In genomic region chr12:121135320-121135719, GRCh38 we compare ENCODE assay signal across 18 cellular contexts. TPM values are rescaled to one million over a fixed set of nuclear protein-coding genes. Genes with fewer than 3 reads are reported as not detected.
DNase-seq lines count a peak whose midpoint lies in the region; ATAC-seq and TF ChIP-seq lines count a peak whose summit lies in the region.
"Had no signal": no experiment of that assay in that cellular context is flagged by ENCODE, and none has a peak within 500 bp of the region (broad histone marks: within the 10 kb centered on the region; RNA-seq: fewer than 3 reads in every experiment).

No MANE protein-coding gene starts in this region.

- peak overlapping the region in 27 of 59 donors; percentile 1 to 99 (median 49) for H3K27ac ChIP-seq in dorsolateral prefrontal cortex
- H3K27ac ChIP-seq: 22Rv1, A549, C4-2B had no signal

- peaks cover 46% of the 10 kb centered on the region for H3K4me1 Mint-ChIP-seq in activated CD4-positive, alpha-beta T cell treated with anti-CD3 and anti-CD28 coated beads, Interleukin-2, amount 10 ng/mL, durations not matched to agents 24 days and 14 days
- H3K4me1 Mint-ChIP-seq in activated naive CD4-positive, alpha-beta T cell treated with anti-CD3 and anti-CD28 coated beads, Interleukin-2, amount 10 ng/mL, durations not matched to agents 7 days and 5 days = peaks cover 62% of the 10 kb centered on the region

- H3K36me3 Mint-ChIP-seq in activated CD4-positive, alpha-beta T cell treated with anti-CD3 and anti-CD28 coated beads, Interleukin-2, amount 10 ng/mL, durations not matched to agents 24 days and 14 days (ENCODE audit: low read depth) = peaks cover 12% of the 10 kb centered on the region
- H3K36me3 Mint-ChIP-seq in activated naive CD4-positive, alpha-beta T cell treated with anti-CD3 and anti-CD28 coated beads, Interleukin-2, amount 10 ng/mL, durations not matched to agents 7 days and 5 days = peaks cover 41% of the 10 kb centered on the region

- peak overlapping the region in 37 of 59 donors; percentile 1 to 85 (median 73) for H3K4me3 ChIP-seq in dorsolateral prefrontal cortex
- H3K4me3 ChIP-seq: A549 had no signal

- ATAC-seq in GM21526 (IDR thresholded peaks at IDR 0.05; ENCODE audit: low FRiP score, unreplicated experiment) = no peak
- ATAC-seq: A549; CD8-positive, alpha-beta T cell had no signal

- H3K9me3 Mint-ChIP-seq in activated CD4-positive, alpha-beta T cell treated with anti-CD3 and anti-CD28 coated beads, Interleukin-2, amount 10 ng/mL, durations not matched to agents 24 days and 14 days = peaks cover under 1% of the 10 kb centered on the region
- no peaks in the 10 kb centered on the region for H3K9me3 Mint-ChIP-seq in activated naive CD4-positive, alpha-beta T cell treated with anti-CD3 and anti-CD28 coated beads, Interleukin-2, amount 10 ng/mL, durations not matched to agents 7 days and 5 days
- H3K9me3 Mint-ChIP-seq: CD4-positive, alpha-beta T cell; CD8-positive, alpha-beta T cell had no signal

- no peaks in the 10 kb centered on the region for H3K27me3 Mint-ChIP-seq in activated CD4-positive, alpha-beta T cell treated with anti-CD3 and anti-CD28 coated beads, Interleukin-2, amount 10 ng/mL, durations not matched to agents 24 days and 14 days
- H3K27me3 Mint-ChIP-seq in activated naive CD4-positive, alpha-beta T cell treated with anti-CD3 and anti-CD28 coated beads, Interleukin-2, amount 10 ng/mL, durations not matched to agents 7 days and 5 days = no peaks in the 10 kb centered on the region
- H3K27me3 Mint-ChIP-seq: B cell; CD4-positive, alpha-beta T cell had no signal

- no peak for TF ChIP-seq CTCF in dorsolateral prefrontal cortex (IDR thresholded peaks at IDR 0.05 in 54 of 56, conservative IDR thresholded peaks at IDR 0.05 in 2 of 56; ENCODE audit: low read depth in 1 of 56, partially characterized antibody in 56 of 56)

- CTCF ChIA-PET in activated naive CD4-positive, alpha-beta T cell treated with anti-CD3 and anti-CD28 coated beads, Interleukin-2, amount 10 ng/mL, durations not matched to agents 7 days and 5 days (lab: Charles Lee) = no interaction called here

- peak overlapping the region; percentile 51 for H3K4me3 Mint-ChIP-seq in activated CD4-positive, alpha-beta T cell treated with anti-CD3 and anti-CD28 coated beads, Interleukin-2, amount 10 ng/mL, durations not matched to agents 24 days and 14 days
- H3K4me3 Mint-ChIP-seq in activated naive CD4-positive, alpha-beta T cell treated with anti-CD3 and anti-CD28 coated beads, Interleukin-2, amount 10 ng/mL, durations not matched to agents 7 days and 5 days = peak overlapping the region; percentile 49
- H3K4me3 Mint-ChIP-seq: B cell had no signal

- DNase-seq in activated CD4-positive, alpha-beta T cell treated with anti-CD3 and anti-CD28 coated beads, Interleukin-2, amount 10 ng/mL, durations not matched to agents 24 days and 14 days = no peak
- DNase-seq in activated CD4-positive, alpha-beta T cell treated with anti-CD3 and anti-CD28 coated beads, Interleukin-2, amount 50 U/mL, for 4 hours = no peak
- no peak for DNase-seq in activated naive CD4-positive, alpha-beta T cell treated with anti-CD3 and anti-CD28 coated beads, Interleukin-2, amount 10 ng/mL, durations not matched to agents 7 days and 5 days
- DNase-seq in activated naive CD4-positive, alpha-beta T cell treated with Interleukin-2 at 50 U/mL for 16 hours = no peak
- DNase-seq in dorsolateral prefrontal cortex = no peak
- DNase-seq: AML-193; Caco-2; Calu3; CD4-positive, alpha-beta T cell; CD8-positive, alpha-beta T cell; DMS79 treated with DMSO at 0.1 percent for 48 hours; GF-D8 had no signal

- intact Hi-C loops in activated CD4-positive, alpha-beta T cell treated with anti-CD3 and anti-CD28 coated beads, Interleukin-2, amount 10 ng/mL, durations not matched to agents 24 days and 14 days (cut with micrococcal nuclease) = no loop called here
- intact Hi-C loops in dorsolateral prefrontal cortex (cut with DNase I) = no loop called here

- H3K27ac Mint-ChIP-seq in activated CD4-positive, alpha-beta T cell treated with anti-CD3 and anti-CD28 coated beads, Interleukin-2, amount 10 ng/mL, durations not matched to agents 24 days and 14 days = no peak overlapping the region
- no peak overlapping the region for H3K27ac Mint-ChIP-seq in activated naive CD4-positive, alpha-beta T cell treated with anti-CD3 and anti-CD28 coated beads, Interleukin-2, amount 10 ng/mL, durations not matched to agents 7 days and 5 days
- H3K27ac Mint-ChIP-seq: B cell; CD8-positive, alpha-beta T cell had no signal

- no peaks in the 10 kb centered on the region for H3K27me3 ChIP-seq in dorsolateral prefrontal cortex
- H3K27me3 ChIP-seq: BLaER1 treated with 17β-estradiol and CSF1 and Interleukin-3, amounts not matched to agents 10 nM and 100 nM had no signal

RNA-seq across cellular contexts. Expression of gene P2RX7, which starts 2.6 kb away (rescaled TPM):
- 6.2 and 7.0 TPM in 2 replicates for total RNA-seq in activated CD4-positive, alpha-beta T cell treated with anti-CD3 and anti-CD28 coated beads, Interleukin-2, amount 10 ng/mL, durations not matched to agents 24 days and 14 days
- total RNA-seq in dorsolateral prefrontal cortex = 100 to 1,000 TPM in 20 of 120 experiments, 10 to 100 TPM in 100; 21.6 to 148 (median 62.3) TPM
- total RNA-seq: Caco-2, Calu3 had no signal
